ENCODE assay signal across 8 cellular contexts in the genomic region with DNA sequence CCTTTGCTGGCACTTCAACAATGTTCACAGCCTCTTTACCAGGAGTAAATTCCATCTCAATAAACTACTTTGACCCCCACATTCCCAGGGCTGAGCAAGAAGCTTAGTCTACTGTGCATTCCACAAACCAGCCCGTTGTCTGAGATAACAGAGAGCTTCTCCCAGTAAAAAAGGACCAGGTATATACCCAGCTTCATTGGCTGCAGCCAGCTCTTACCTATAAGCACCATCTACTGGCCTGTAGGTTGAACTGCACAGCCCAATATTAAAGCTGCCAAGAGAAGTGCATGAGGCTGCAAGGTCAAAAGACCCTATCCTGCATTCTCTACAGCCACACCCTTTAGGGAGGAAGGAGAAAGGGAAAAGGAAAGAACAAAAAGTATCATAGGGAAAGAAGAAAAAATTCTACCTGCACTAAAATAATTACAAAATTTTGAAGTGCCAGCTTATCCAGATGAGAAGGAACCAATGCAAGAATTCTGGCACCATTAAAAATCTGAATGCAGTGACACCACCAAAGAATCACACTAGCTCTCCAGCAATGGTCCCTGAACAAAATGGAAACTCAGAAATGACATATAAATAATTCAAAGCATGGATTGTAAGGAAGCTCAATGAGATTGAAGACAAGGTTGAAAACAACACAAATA. TPM values are rescaled to one million over a fixed set of nuclear protein-coding genes. Genes with fewer than 3 reads are reported as not detected.
A peak's percentile ranks its signal among the peaks of the same experiment; 100 is the strongest.
DNase-seq lines count a peak whose midpoint lies in the region; ATAC-seq and TF ChIP-seq lines count a peak whose summit lies in the region.

No MANE protein-coding gene starts in this region.

- no peak overlapping the region for H3K4me3 Mint-ChIP-seq in type B pancreatic cell

- no peaks in the 10 kb centered on the region for H3K4me1 Mint-ChIP-seq in type B pancreatic cell (ENCODE audit: unreplicated experiment)

- H3K36me3 ChIP-seq in HEK293 (ENCODE audit: control insufficient read depth in 2 of 2, insufficient read depth in 1 of 2, low read length in 2 of 2) = no peaks in the 10 kb centered on the region
- no peaks in the 10 kb centered on the region for H3K36me3 ChIP-seq in gastrocnemius medialis

- H3K27me3 Mint-ChIP-seq in type B pancreatic cell = peaks cover 2% of the 10 kb centered on the region

- in situ Hi-C loops in gastrocnemius medialis (cut with MboI; ENCODE audit: low sequenced_read_pairs in 4 of 4) = no loop called here

- ATAC-seq in left ventricle myocardium superior (peak; percentile 60), gastrocnemius medialis (no peak)

- H3K4me3 ChIP-seq in HEK293 (ENCODE audit: low read depth, low read length) (no peak overlapping the region), gastrocnemius medialis (no peak overlapping the region)

- H3K27ac ChIP-seq in 22Rv1 (no peak overlapping the region), HEK293 (ENCODE audit: extremely low read depth, low read depth, low read length) (no peak overlapping the region), gastrocnemius medialis (no peak overlapping the region)

- H3K4me1 ChIP-seq in HEK293 (ENCODE audit: control insufficient read depth, insufficient read depth, low read length) = no peaks in the 10 kb centered on the region
- H3K4me1 ChIP-seq in gastrocnemius medialis = no peaks in the 10 kb centered on the region

- intact Hi-C loops in left ventricle myocardium superior (cut with micrococcal nuclease) = no loop called here
- intact Hi-C loops in gastrocnemius medialis (cut with DNase I; ENCODE audit: low total_unique reads) = no loop called here

- no peaks in the 10 kb centered on the region for H3K9me3 ChIP-seq in HEK293 (ENCODE audit: control insufficient read depth, insufficient read depth, low read depth, low read length)
- H3K9me3 ChIP-seq in gastrocnemius medialis = no peaks in the 10 kb centered on the region

- POLR2A ChIA-PET in HEK293 (lab: Yijun Ruan, JAX) = no interaction called here

- no peaks in the 10 kb centered on the region for H3K27me3 ChIP-seq in gastrocnemius medialis

- H3K27ac Mint-ChIP-seq in type B pancreatic cell = no peak overlapping the region

- DNase-seq in LHCN-M2 (ENCODE audit: low read depth) (peak; percentile 24), SW480 (ENCODE audit: low spot score) (peak; percentile 66), left ventricle myocardium superior (no peak), type B pancreatic cell (ENCODE audit: extremely low spot score, unreplicated experiment) (no peak), gastrocnemius medialis (no peak)

- CTCF ChIA-PET in HEK293 (lab: Yijun Ruan, JAX) = interaction anchor here (0.6 to 2.0 kb wide), 15 partner anchors 8 to 379 kb away, joined by 3 to 13 read pairs (median 4); no protein-coding TSS in a partner anchor

- TF ChIP-seq CTCF in 22Rv1 (IDR thresholded peaks at IDR 0.05) (peak; percentile 90), GM12872 (IDR thresholded peaks at IDR 0.05; ENCODE audit: insufficient read depth, low read depth, low read length) (peak; percentile 83), HEK293 (tag by site-specific recombination; IDR thresholded peaks at IDR 0.05) (no peak), type B pancreatic cell (conservative IDR thresholded peaks at IDR 0.05) (peak; percentile 80), gastrocnemius medialis (IDR thresholded peaks at IDR 0.05 in 4 of 5, conservative IDR thresholded peaks at IDR 0.05 in 1 of 5) (peak in 1 of 5 experiments; percentile 10)

- H3K36me3 Mint-ChIP-seq in type B pancreatic cell = no peaks in the 10 kb centered on the region

- H3K9me3 Mint-ChIP-seq in type B pancreatic cell = no peaks in the 10 kb centered on the region

- no peak for TF ChIP-seq POLR2A in gastrocnemius medialis (IDR thresholded peaks at IDR 0.05)

TF ChIP-seq in HEK293, 187 proteins besides CTCF, POLR2A, EP300 and RAD21:
- no peak for TF ChIP-seq ZSCAN30 (tag by site-specific recombination; IDR thresholded peaks at IDR 0.05)
- TF ChIP-seq, protein P1, sequence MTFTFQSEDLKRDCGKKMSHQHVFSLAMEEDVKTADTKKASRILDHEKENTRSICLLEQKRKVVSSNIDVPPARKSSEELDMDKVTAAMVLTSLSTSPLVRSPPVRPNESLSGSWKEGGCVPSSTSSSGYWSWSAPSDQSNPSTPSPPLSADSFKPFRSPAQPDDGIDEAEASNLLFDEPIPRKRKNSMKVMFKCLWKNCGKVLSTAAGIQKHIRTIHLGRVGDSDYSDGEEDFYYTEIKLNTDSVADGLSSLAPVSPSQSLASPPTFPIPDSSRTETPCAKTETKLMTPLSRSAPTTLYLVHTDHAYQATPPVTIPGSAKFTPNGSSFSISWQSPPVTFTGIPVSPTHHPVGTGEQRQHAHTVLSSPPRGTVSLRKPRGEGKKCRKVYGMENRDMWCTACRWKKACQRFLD (tag by site-specific recombination; IDR thresholded peaks at IDR 0.05) = no peak
- TF ChIP-seq ZNF2 (tag by site-specific recombination; IDR thresholded peaks at IDR 0.05) = 0 out of 2 replicates have a peak, but pooled peaks have one; percentile 46
- TF ChIP-seq ZNF654 (tag by site-specific recombination; IDR thresholded peaks at IDR 0.05; ENCODE audit: low read depth) = peak; percentile 84

RNA-seq across cellular contexts. Expression of a gene that starts 45.7 kb away (rescaled TPM):
- total RNA-seq in LHCN-M2 (2014; rRNA removed) (4.0 and 5.3 TPM in 2 replicates), left ventricle myocardium superior (4.6 TPM), type B pancreatic cell (ENCODE audit: low replicate concordance) (11.8 and 20.7 TPM in 2 replicates), gastrocnemius medialis (1 to 10 TPM in 2 of 4 donors, under 1 TPM in 2; 0.65 to 2.6 (median 1.7) TPM)
- 1.1 TPM for polyA plus RNA-seq in LHCN-M2 (2012)

Comparison
In these comparisons a context has a peak if more than half of its experiments do, and no peak if none do; other contexts are left out.
1. DNase-seq: peak in LHCN-M2 (single experiment) and SW480 (single experiment); none in left ventricle myocardium superior (single experiment), type B pancreatic cell (single experiment) and gastrocnemius medialis (0 of 2).